Comparison of ENCODE assay signal across 1 cellular context in the genomic region with DNA sequence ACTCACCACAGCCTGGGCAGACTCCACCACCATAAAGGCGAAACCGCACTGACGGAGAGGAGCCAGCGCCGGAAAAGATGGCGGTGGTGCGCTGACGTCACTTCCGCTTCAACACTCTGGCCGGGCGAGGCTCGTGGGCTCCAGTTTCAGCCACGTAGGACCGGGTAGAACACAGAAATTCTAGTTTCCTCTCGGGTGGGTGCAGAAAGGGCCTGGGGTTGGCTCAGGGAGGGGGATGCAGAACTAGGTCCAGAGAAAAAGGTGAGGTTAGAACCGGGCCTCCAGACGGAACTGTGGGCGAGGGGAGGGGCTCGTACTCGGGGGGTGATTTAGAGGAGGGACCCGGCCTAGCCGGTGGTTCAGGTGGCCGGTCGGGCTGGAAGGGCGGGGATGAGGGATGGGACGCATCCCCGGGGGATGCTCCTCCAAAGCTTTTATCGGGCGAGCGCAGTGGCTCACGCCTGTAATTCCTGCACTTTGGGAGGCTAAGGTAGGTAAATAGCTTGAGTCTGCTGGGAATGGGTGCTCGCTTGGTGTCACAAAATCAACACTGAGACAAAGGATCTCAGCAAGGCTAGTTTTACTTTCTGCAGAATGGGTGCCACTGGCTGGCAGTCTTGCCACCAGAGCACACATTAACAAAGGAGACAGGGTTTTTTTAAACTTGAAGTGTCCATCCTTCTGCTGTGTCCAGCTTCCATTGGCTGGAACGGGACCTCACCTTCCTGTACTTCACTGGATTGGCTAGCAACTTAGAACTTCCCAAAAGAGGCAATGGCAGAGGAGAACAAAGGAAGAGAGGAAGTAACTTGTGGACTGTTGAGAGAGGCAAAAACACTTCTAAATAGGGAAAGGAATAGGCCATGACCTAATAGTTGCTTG.
TF ChIP-seq lines count a peak whose summit lies in the region.

Gene ZNF561, minus strand, starts transcription at position 77 of the 882 bp plus-strand sequence. CDS start 1,776 bp downstream, outside the sequence.

TF ChIP-seq in HepG2, 621 proteins besides CTCF, POLR2A, EP300 and RAD21 (continued from another document and continues in another):
- TF ChIP-seq, protein P1, sequence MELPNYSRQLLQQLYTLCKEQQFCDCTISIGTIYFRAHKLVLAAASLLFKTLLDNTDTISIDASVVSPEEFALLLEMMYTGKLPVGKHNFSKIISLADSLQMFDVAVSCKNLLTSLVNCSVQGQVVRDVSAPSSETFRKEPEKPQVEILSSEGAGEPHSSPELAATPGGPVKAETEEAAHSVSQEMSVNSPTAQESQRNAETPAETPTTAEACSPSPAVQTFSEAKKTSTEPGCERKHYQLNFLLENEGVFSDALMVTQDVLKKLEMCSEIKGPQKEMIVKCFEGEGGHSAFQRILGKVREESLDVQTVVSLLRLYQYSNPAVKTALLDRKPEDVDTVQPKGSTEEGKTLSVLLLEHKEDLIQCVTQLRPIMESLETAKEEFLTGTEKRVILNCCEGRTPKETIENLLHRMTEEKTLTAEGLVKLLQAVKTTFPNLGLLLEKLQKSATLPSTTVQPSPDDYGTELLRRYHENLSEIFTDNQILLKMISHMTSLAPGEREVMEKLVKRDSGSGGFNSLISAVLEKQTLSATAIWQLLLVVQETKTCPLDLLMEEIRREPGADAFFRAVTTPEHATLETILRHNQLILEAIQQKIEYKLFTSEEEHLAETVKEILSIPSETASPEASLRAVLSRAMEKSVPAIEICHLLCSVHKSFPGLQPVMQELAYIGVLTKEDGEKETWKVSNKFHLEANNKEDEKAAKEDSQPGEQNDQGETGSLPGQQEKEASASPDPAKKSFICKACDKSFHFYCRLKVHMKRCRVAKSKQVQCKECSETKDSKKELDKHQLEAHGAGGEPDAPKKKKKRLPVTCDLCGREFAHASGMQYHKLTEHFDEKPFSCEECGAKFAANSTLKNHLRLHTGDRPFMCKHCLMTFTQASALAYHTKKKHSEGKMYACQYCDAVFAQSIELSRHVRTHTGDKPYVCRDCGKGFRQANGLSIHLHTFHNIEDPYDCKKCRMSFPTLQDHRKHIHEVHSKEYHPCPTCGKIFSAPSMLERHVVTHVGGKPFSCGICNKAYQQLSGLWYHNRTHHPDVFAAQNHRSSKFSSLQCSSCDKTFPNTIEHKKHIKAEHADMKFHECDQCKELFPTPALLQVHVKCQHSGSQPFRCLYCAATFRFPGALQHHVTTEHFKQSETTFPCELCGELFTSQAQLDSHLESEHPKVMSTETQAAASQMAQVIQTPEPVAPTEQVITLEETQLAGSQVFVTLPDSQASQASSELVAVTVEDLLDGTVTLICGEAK (IDR thresholded peaks at IDR 0.05), result peak; percentile 91
- TF ChIP-seq, protein P1 (CRISPR knock-in tag; IDR thresholded peaks at IDR 0.05), result peak; percentile 67
- TF ChIP-seq GTF2F1 (IDR thresholded peaks at IDR 0.05; ENCODE audit: low read length) (no peak), AGO2 (optimal IDR thresholded peaks at IDR 0.05; ENCODE audit: low read depth, low read length) (peak; percentile 25), MAZ (IDR thresholded peaks at IDR 0.05; ENCODE audit: borderline replicate concordance, low read depth, low read length) (peak; percentile 60; the same call in 1 of the 2 replicates), MAZ (CRISPR knock-in tag; IDR thresholded peaks at IDR 0.05; ENCODE audit: low read depth) (peak; percentile 41; the same call in 1 of the 2 replicates), ZNF792 (CRISPR knock-in tag; IDR thresholded peaks at IDR 0.05) (0 out of 2 replicates have a peak, but pooled peaks have one; percentile 13), GATA4 (IDR thresholded peaks at IDR 0.05; ENCODE audit: borderline replicate concordance, low read depth) (no peak; the same call in 1 of the 2 replicates), ZNF678 (CRISPR knock-in tag; IDR thresholded peaks at IDR 0.05) (no peak), RORA (CRISPR knock-in tag; IDR thresholded peaks at IDR 0.05) (no peak; the same call in 1 of the 2 replicates), SP2 (CRISPR knock-in tag; IDR thresholded peaks at IDR 0.05) (peak; percentile 58; the same call in 1 of the 2 replicates), CC2D1A (CRISPR knock-in tag; IDR thresholded peaks at IDR 0.05) (no peak), MXD4 (CRISPR knock-in tag; IDR thresholded peaks at IDR 0.05) (peak; percentile 46), ZC3H13 (CRISPR knock-in tag; IDR thresholded peaks at IDR 0.05) (peak; percentile 48; the same call in 1 of the 2 replicates), IKZF4 (CRISPR knock-in tag; IDR thresholded peaks at IDR 0.05; ENCODE audit: borderline replicate concordance, low read depth, not compliant biosample characterization) (no peak), KLF13 (CRISPR knock-in tag; IDR thresholded peaks at IDR 0.05) (no peak), ZFP41 (CRISPR knock-in tag; IDR thresholded peaks at IDR 0.05; ENCODE audit: borderline replicate concordance) (peak; percentile 33; the same call in 1 of the 2 replicates), ZFYVE20 (CRISPR knock-in tag; IDR thresholded peaks at IDR 0.05; ENCODE audit: borderline replicate concordance, low read depth) (no peak), LBX2 (CRISPR knock-in tag; IDR thresholded peaks at IDR 0.05; ENCODE audit: borderline replicate concordance) (no peak), ZFY (CRISPR knock-in tag; IDR thresholded peaks at IDR 0.05) (peak; percentile 96), SRSF1 (optimal IDR thresholded peaks at IDR 0.05; ENCODE audit: low read depth, low read length) (no peak), ZNF24 (IDR thresholded peaks at IDR 0.05) (no peak), SIN3A (IDR thresholded peaks at IDR 0.05; ENCODE audit: borderline replicate concordance, low read depth, low read length) (peak; percentile 82; the same call in 1 of the 2 replicates), YY1 (IDR thresholded peaks at IDR 0.05; ENCODE audit: insufficient read depth, insufficient replicate concordance, low read depth, low read length) (peak; percentile 96), PHF8 (CRISPR knock-in tag; IDR thresholded peaks at IDR 0.05) (peak; percentile 85), ATF7 (IDR thresholded peaks at IDR 0.05) (peak; percentile 86), ATF7 (CRISPR knock-in tag; IDR thresholded peaks at IDR 0.05) (peak; percentile 89), ZNF704 (CRISPR knock-in tag; IDR thresholded peaks at IDR 0.05; ENCODE audit: borderline replicate concordance) (no peak), SNAI1 (CRISPR knock-in tag; IDR thresholded peaks at IDR 0.05; ENCODE audit: borderline replicate concordance) (0 out of 2 replicates have a peak, but pooled peaks have one; percentile 49), ZNF747 (CRISPR knock-in tag; IDR thresholded peaks at IDR 0.05; ENCODE audit: borderline replicate concordance) (peak; percentile 68; the same call in 1 of the 2 replicates), ZBTB39 (CRISPR knock-in tag; IDR thresholded peaks at IDR 0.05) (no peak), TERF1 (CRISPR knock-in tag; IDR thresholded peaks at IDR 0.05) (no peak), POLR2G (IDR thresholded peaks at IDR 0.05; ENCODE audit: low read depth, low read length) (peak; percentile 85), KMT2B (CRISPR knock-in tag; IDR thresholded peaks at IDR 0.05) (peak; percentile 76; the same call in 1 of the 2 replicates), YEATS2 (CRISPR knock-in tag; IDR thresholded peaks at IDR 0.05; ENCODE audit: borderline replicate concordance) (0 out of 2 replicates have a peak, but pooled peaks have one; percentile 48), SATB2 (CRISPR knock-in tag; IDR thresholded peaks at IDR 0.05) (no peak; the same call in 1 of the 2 replicates), SALL1 (CRISPR knock-in tag; IDR thresholded peaks at IDR 0.05) (peak; percentile 79), CBFB (CRISPR knock-in tag; IDR thresholded peaks at IDR 0.05) (no peak; the same call in 1 of the 2 replicates)
- TF ChIP-seq, protein P2, sequence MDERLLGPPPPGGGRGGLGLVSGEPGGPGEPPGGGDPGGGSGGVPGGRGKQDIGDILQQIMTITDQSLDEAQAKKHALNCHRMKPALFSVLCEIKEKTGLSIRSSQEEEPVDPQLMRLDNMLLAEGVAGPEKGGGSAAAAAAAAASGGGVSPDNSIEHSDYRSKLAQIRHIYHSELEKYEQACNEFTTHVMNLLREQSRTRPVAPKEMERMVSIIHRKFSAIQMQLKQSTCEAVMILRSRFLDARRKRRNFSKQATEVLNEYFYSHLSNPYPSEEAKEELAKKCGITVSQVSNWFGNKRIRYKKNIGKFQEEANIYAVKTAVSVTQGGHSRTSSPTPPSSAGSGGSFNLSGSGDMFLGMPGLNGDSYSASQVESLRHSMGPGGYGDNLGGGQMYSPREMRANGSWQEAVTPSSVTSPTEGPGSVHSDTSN (CRISPR knock-in tag; IDR thresholded peaks at IDR 0.05), result no peak
- TF ChIP-seq, protein P3, sequence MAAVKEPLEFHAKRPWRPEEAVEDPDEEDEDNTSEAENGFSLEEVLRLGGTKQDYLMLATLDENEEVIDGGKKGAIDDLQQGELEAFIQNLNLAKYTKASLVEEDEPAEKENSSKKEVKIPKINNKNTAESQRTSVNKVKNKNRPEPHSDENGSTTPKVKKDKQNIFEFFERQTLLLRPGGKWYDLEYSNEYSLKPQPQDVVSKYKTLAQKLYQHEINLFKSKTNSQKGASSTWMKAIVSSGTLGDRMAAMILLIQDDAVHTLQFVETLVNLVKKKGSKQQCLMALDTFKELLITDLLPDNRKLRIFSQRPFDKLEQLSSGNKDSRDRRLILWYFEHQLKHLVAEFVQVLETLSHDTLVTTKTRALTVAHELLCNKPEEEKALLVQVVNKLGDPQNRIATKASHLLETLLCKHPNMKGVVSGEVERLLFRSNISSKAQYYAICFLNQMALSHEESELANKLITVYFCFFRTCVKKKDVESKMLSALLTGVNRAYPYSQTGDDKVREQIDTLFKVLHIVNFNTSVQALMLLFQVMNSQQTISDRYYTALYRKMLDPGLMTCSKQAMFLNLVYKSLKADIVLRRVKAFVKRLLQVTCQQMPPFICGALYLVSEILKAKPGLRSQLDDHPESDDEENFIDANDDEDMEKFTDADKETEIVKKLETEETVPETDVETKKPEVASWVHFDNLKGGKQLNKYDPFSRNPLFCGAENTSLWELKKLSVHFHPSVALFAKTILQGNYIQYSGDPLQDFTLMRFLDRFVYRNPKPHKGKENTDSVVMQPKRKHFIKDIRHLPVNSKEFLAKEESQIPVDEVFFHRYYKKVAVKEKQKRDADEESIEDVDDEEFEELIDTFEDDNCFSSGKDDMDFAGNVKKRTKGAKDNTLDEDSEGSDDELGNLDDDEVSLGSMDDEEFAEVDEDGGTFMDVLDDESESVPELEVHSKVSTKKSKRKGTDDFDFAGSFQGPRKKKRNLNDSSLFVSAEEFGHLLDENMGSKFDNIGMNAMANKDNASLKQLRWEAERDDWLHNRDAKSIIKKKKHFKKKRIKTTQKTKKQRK (IDR thresholded peaks at IDR 0.05; ENCODE audit: low read length), result no peak
